In genomic region chrX:123943074-123943473, GRCh38 we compare ENCODE assay signal across 22 cellular contexts. TPM values are rescaled to one million over a fixed set of nuclear protein-coding genes. Genes with fewer than 3 reads are reported as not detected.
DNase-seq lines count a peak whose midpoint lies in the region; FAIRE-seq and TF ChIP-seq lines count a peak whose summit lies in the region.
"Had no signal": no experiment of that assay in that cellular context is flagged by ENCODE, and none has a peak within 500 bp of the region (broad histone marks: within the 10 kb centered on the region; RNA-seq: fewer than 3 reads in every experiment).

No MANE protein-coding gene starts in this region.

- H3K23ac ChIP-seq in H9 (ENCODE audit: insufficient read length, low read depth, low read length), result no peak overlapping the region

- no peaks in the 10 kb centered on the region for H3K27me3 Mint-ChIP-seq in astrocyte (ENCODE audit: low read depth, unreplicated experiment)
- H3K27me3 Mint-ChIP-seq in H9 (ENCODE audit: low read depth), result no peaks in the 10 kb centered on the region
- H3K27me3 Mint-ChIP-seq: B cell had no signal

- H3K14ac ChIP-seq in H9 (ENCODE audit: insufficient read depth, low read length), result no peak overlapping the region

- H2BK5ac ChIP-seq in H9 (ENCODE audit: insufficient read length, low read length), result no peak overlapping the region

- H3K4me1 Mint-ChIP-seq in astrocyte (ENCODE audit: low read depth, unreplicated experiment) (no peaks in the 10 kb centered on the region), H9 (peaks cover 5 to 7% of the 10 kb centered on the region in 2 experiments; a peak in 2 of 4 replicates)
- H3K4me1 Mint-ChIP-seq: B cell had no signal

- no peak overlapping the region for H3K56ac ChIP-seq in H9 (ENCODE audit: insufficient read length, low read depth, low read length)

- POLR2A ChIA-PET in HEK293T (lab: Yijun Ruan, JAX), result no interaction called here

- H3K23me2 ChIP-seq in H9 (ENCODE audit: insufficient read length, low read depth, low read length, poor library complexity, severe bottlenecking), result no peaks in the 10 kb centered on the region

- no peak overlapping the region for H3K27ac Mint-ChIP-seq in astrocyte (ENCODE audit: unreplicated experiment)
- H3K27ac Mint-ChIP-seq in H9, result no peak overlapping the region
- H3K27ac Mint-ChIP-seq: B cell; CD4-positive, CD25-positive, alpha-beta regulatory T cell; CD8-positive, alpha-beta T cell had no signal

- no peak overlapping the region for H2BK20ac ChIP-seq in H9 (ENCODE audit: low read depth, low read length, poor library complexity, severe bottlenecking)

- H3K9me3 ChIP-seq in astrocyte (ENCODE audit: insufficient read depth, low read depth, low read length), result no peaks in the 10 kb centered on the region
- no peaks in the 10 kb centered on the region for H3K9me3 ChIP-seq in Peyer's patch
- peaks cover 15% of the 10 kb centered on the region for H3K9me3 ChIP-seq in H9 (ENCODE audit: control insufficient read depth, low read depth, low read length)
- H3K9me3 ChIP-seq: BLaER1, Caco-2 had no signal

- no peak overlapping the region for H3K4ac ChIP-seq in H9 (ENCODE audit: low read depth, low read length)

- H3K18ac ChIP-seq in H9 (ENCODE audit: insufficient read length, low read depth, low read length), result no peak overlapping the region

- H3T11ph ChIP-seq in H9 (ENCODE audit: low read length), result no peak overlapping the region

- no peaks in the 10 kb centered on the region for H4K20me1 ChIP-seq in astrocyte (ENCODE audit: insufficient read depth, low read length)
- no peaks in the 10 kb centered on the region for H4K20me1 ChIP-seq in H9 (ENCODE audit: control insufficient read depth, insufficient read depth, insufficient read length)
- H4K20me1 ChIP-seq: BLaER1 had no signal

- TF ChIP-seq POLR2A in Peyer's patch (IDR thresholded peaks at IDR 0.05), result no peak

- no peak overlapping the region for H2BK12ac ChIP-seq in H9 (ENCODE audit: insufficient read length, low read depth, low read length)

- no peak overlapping the region for H3K4me3 Mint-ChIP-seq in astrocyte (ENCODE audit: unreplicated experiment)
- H3K4me3 Mint-ChIP-seq in H9, result no peak overlapping the region
- H3K4me3 Mint-ChIP-seq: B cell; CD4-positive, CD25-positive, alpha-beta regulatory T cell; CD8-positive, alpha-beta T cell had no signal

- no CpG with 5 or more reads among the region's 1 CpG for WGBS in H9 (ENCODE audit: extremely low coverage, insufficient read length, low lambda C conversion rate)

- intact Hi-C loops in head of caudate nucleus (cut with DNase I), result no loop called here

- H3K79me2 ChIP-seq in astrocyte (ENCODE audit: insufficient read depth, low read length) (no peaks in the 10 kb centered on the region), H9 (ENCODE audit: insufficient read depth, low read length) (no peaks in the 10 kb centered on the region)

- FAIRE-seq in A204.1 (lab: Jason Lieb, UNC), result peak; percentile 19
- FAIRE-seq in D721Med (lab: Jason Lieb, UNC), result peak; percentile 68
- peak; percentile 91 for FAIRE-seq in astrocyte (lab: Jason Lieb, UNC)
- FAIRE-seq: GM12878 had no signal

- H3K4me1 ChIP-seq in astrocyte (ENCODE audit: insufficient read depth, low read length) (no peaks in the 10 kb centered on the region), Peyer's patch (no peaks in the 10 kb centered on the region), H9 (ENCODE audit: insufficient read depth, low read length) (no peaks in the 10 kb centered on the region)
- H3K4me1 ChIP-seq: BLaER1, Caco-2 had no signal

- no peak for DNase-seq in D721Med (ENCODE audit: insufficient read length, low spot score)
- DNase-seq in HEK293T (ENCODE audit: extremely low spot score), result no peak
- no peak for DNase-seq in astrocyte (ENCODE audit: low read depth)
- DNase-seq in Peyer's patch, result no peak
- no peak for DNase-seq in H9
- no peak for DNase-seq in head of caudate nucleus
- no peak for DNase-seq in NCI-H146 treated with DMSO at 0.1 percent for 48 hours (lab: John Stamatoyannopoulos, UW; ENCODE audit: unreplicated experiment)
- DNase-seq: 8988T; Caco-2; CD4-positive, CD25-positive, alpha-beta regulatory T cell; CD8-positive, alpha-beta T cell; DMS 273 treated with DMSO at 0.1 percent for 48 hours; DMS79; EL; GDM1; GM23248; H7 had no signal

- CTCF ChIA-PET in HEK293T (lab: Yijun Ruan, JAX), result no interaction called here

- no peak overlapping the region for H2AK5ac ChIP-seq in H9 (ENCODE audit: insufficient read length, low read length)

- TF ChIP-seq CTCF in D721Med (IDR thresholded peaks at IDR 0.05; ENCODE audit: insufficient read depth, missing control alignments) (no peak), astrocyte (IDR thresholded peaks at IDR 0.05; ENCODE audit: insufficient read depth, low read depth, low read length) (no peak), Peyer's patch (IDR thresholded peaks at IDR 0.05) (no peak), H9 (conservative IDR thresholded peaks at IDR 0.05) (no peak)

- no peaks in the 10 kb centered on the region for H3K36me3 Mint-ChIP-seq in astrocyte (ENCODE audit: low read depth, unreplicated experiment)
- peaks cover 0 to 6% (median 0%) of the 10 kb centered on the region in 3 experiments; a peak in 1 of 7 replicates for H3K36me3 Mint-ChIP-seq in H9 (ENCODE audit: insufficient read depth in 1 of 3, low read depth in 3 of 3)
- H3K36me3 Mint-ChIP-seq: CD4-positive, CD25-positive, alpha-beta regulatory T cell; CD8-positive, alpha-beta T cell had no signal

- H4K8ac ChIP-seq in H9 (replicated peaks; ENCODE audit: insufficient read length, low read depth, low read length), result no peak overlapping the region

- no peak overlapping the region for H2BK15ac ChIP-seq in H9 (ENCODE audit: low read depth, low read length)

- H3K9ac ChIP-seq in astrocyte (ENCODE audit: low read length) (no peak overlapping the region), H9 (ENCODE audit: extremely low read depth, insufficient read length, low read length) (no peak overlapping the region)
- H3K9ac ChIP-seq: BLaER1, GM23248 had no signal

- H3K4me2 ChIP-seq in astrocyte (ENCODE audit: low read length), result no peak overlapping the region
- H3K4me2 ChIP-seq in H9 (ENCODE audit: insufficient read depth, insufficient read length, low read length), result no peak overlapping the region
- H3K4me2 ChIP-seq: BLaER1 had no signal

- H3K27ac ChIP-seq in astrocyte (ENCODE audit: low read depth, low read length) (no peak overlapping the region), Peyer's patch (no peak overlapping the region), H9 (ENCODE audit: insufficient read length, low read depth, low read length) (no peak overlapping the region)
- H3K27ac ChIP-seq: BLaER1, C4-2B, GM23248 had no signal

- H3K9me3 Mint-ChIP-seq in astrocyte (ENCODE audit: unreplicated experiment) (no peaks in the 10 kb centered on the region), H9 (peaks cover 5 to 57% of the 10 kb centered on the region in 2 experiments; a peak in 4 of 5 replicates)
- H3K9me3 Mint-ChIP-seq: CD4-positive, CD25-positive, alpha-beta regulatory T cell; CD8-positive, alpha-beta T cell had no signal

- no peak overlapping the region for H4K91ac ChIP-seq in H9 (ENCODE audit: insufficient read length, low read depth, low read length)

- H2AFZ ChIP-seq in astrocyte (ENCODE audit: low read depth, low read length), result no peak overlapping the region
- H2AFZ ChIP-seq in H9 (ENCODE audit: low read length), result no peak overlapping the region
- H2AFZ ChIP-seq: GM23248 had no signal

- H3K36me3 ChIP-seq in astrocyte (ENCODE audit: insufficient read depth, low read length), result no peaks in the 10 kb centered on the region
- H3K36me3 ChIP-seq in Peyer's patch, result no peaks in the 10 kb centered on the region
- H3K36me3 ChIP-seq: BLaER1 had no signal

- H4K5ac ChIP-seq in H9 (ENCODE audit: insufficient read length, low read depth, low read length), result no peak overlapping the region

- H3K27me3 ChIP-seq in astrocyte (ENCODE audit: insufficient read depth, low read length), result no peaks in the 10 kb centered on the region
- H3K27me3 ChIP-seq in Peyer's patch, result no peaks in the 10 kb centered on the region
- no peaks in the 10 kb centered on the region for H3K27me3 ChIP-seq in H9 (ENCODE audit: insufficient read depth, low read length)

- H3K79me1 ChIP-seq in H9 (ENCODE audit: insufficient read depth, low read depth, low read length, poor library complexity, severe bottlenecking), result no peaks in the 10 kb centered on the region

- H3K4me3 ChIP-seq in astrocyte (ENCODE audit: insufficient read depth, low read depth, low read length) (no peak overlapping the region), Peyer's patch (no peak overlapping the region)
- H3K4me3 ChIP-seq: BLaER1, GM12878, GM23248 had no signal

- H2BK120ac ChIP-seq in H9 (ENCODE audit: low read depth, low read length, poor library complexity, severe bottlenecking), result no peak overlapping the region

TF ChIP-seq in HEK293T, 16 proteins besides CTCF, POLR2A, EP300 and RAD21:
- TF ChIP-seq ZNF384 (IDR thresholded peaks at IDR 0.05), result 0 out of 2 replicates have a peak, but pooled peaks have one; percentile 8
- no peak for TF ChIP-seq SP1 (IDR thresholded peaks at IDR 0.05)

RNA-seq across cellular contexts. Expression of gene STAG2, which starts 18.4 kb away (rescaled TPM):
- total RNA-seq in astrocyte (51.2 and 51.5 TPM in 2 replicates), Peyer's patch (10 to 100 TPM; 39.6 to 83.3 (median 54.0) TPM), H9 (2021) (80.0 and 81.6 TPM in 2 replicates)
